17 cellular contexts compared by ENCODE assay signal in the genomic region with DNA sequence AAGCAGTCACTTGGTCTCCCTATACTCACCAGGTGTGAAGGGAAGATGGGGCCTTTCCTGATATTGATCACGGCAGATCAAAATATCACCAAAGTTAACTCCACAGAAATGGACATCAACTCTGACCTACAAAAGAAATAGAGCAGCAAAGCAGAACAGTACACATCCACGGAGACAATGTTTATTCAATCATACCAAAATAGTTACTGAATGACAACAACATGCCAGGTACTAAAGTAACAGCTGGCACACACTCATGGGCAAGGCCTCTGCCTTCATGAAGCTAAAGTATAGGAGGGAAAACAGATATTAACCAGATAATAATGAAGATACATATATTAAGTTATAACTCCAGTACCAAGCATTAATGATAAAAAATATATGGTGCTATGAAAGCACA. TPM values are rescaled to one million over a fixed set of nuclear protein-coding genes. Genes with fewer than 3 reads are reported as not detected.
"Had no signal": no experiment of that assay in that cellular context is flagged by ENCODE, and none has a peak within 500 bp of the region (broad histone marks: within the 10 kb centered on the region; RNA-seq: fewer than 3 reads in every experiment).

No MANE protein-coding gene starts in this region.

- DNase-seq: activated CD4-positive, alpha-beta memory T cell treated with anti-CD3 and anti-CD28 coated beads for 36 hours; activated CD4-positive, alpha-beta T cell treated with anti-CD3 and anti-CD28 coated beads for 36 hours; activated naive CD4-positive, alpha-beta T cell; activated naive CD8-positive, alpha-beta T cell treated with anti-CD3 and anti-CD28 coated beads for 36 hours; amniotic stem cell; caudate nucleus; effector memory CD8-positive, alpha-beta T cell; esophagus squamous epithelium; hippocampal formation; naive thymus-derived CD8-positive, alpha-beta T cell; pancreas; stimulated activated CD4-positive, alpha-beta T cell treated with anti-CD3 and anti-CD28 coated beads, Interleukin-2, amount 100 ng/mL, for 24 hours; stimulated activated naive CD4-positive, alpha-beta T cell treated with Interleukin-2 at 50 U/mL for 16 hours; tibial artery; uterus had no signal

- ATAC-seq: activated CD4-positive, alpha-beta T cell treated with anti-CD3 and anti-CD28 coated beads for 36 hours; activated T-helper 17 cell treated with anti-CD3 and anti-CD28 coated beads, Interleukin-2, amount 50 U/mL, for 72 hours; effector memory CD8-positive, alpha-beta T cell; naive thymus-derived CD8-positive, alpha-beta T cell; pancreas; WTC11 had no signal

- H3K27me3 ChIP-seq: esophagus squamous epithelium, pancreas, tibial artery, uterus had no signal

- H3K9me3 ChIP-seq: esophagus squamous epithelium, pancreas, tibial artery, uterus had no signal

- H3K4me3 ChIP-seq: esophagus squamous epithelium, pancreas, tibial artery, uterus had no signal

- H3K36me3 ChIP-seq: pancreas, uterus had no signal

- H3K4me1 ChIP-seq: uterus had no signal

- H3K27ac ChIP-seq: esophagus squamous epithelium, pancreas, tibial artery, uterus had no signal

RNA-seq across cellular contexts. Expression of a gene that starts 59.2 kb away (rescaled TPM):
- total RNA-seq: activated CD4-positive, alpha-beta memory T cell treated with anti-CD3 and anti-CD28 coated beads for 36 hours; activated CD4-positive, alpha-beta T cell treated with anti-CD3 and anti-CD28 coated beads for 36 hours; activated naive CD8-positive, alpha-beta T cell treated with anti-CD3 and anti-CD28 coated beads for 36 hours; naive thymus-derived CD8-positive, alpha-beta T cell had no signal
